ENCODE assay signal across 1 cellular context in the genomic region with DNA sequence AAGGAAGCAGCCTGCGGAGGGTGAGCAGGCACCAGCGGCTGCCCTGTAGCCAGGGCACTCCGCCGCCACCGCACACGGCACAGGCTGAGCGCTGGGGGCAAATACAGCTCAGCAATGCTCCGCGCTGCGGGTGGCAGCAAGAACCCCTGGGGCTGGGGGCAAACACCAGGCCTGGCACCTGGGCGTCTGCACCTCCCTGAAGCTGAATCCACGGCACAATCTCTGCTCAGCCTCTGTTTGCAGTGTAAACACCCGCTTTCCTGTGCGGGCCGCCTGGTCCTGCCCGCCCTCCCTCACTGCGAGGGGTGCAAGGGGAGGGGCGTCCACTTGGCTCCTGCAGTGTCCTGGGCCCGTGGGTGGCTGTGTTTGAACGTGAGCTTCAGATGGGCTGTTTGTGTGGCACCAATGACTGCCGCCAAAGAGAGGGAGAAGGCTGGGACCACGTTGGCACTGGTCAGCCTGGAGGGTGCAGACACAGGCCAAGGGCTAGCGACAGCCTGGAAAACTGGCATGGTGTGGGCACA.
A peak's percentile ranks its signal among the peaks of the same experiment; 100 is the strongest.
TF ChIP-seq lines count a peak whose summit lies in the region.

No MANE protein-coding gene starts in this region.

TF ChIP-seq in HepG2, 621 proteins besides CTCF, POLR2A, EP300 and RAD21 (continued from another document and continues in another):
- no peak for TF ChIP-seq ZMAT5 (CRISPR knock-in tag; IDR thresholded peaks at IDR 0.05; ENCODE audit: borderline replicate concordance, low read depth)
- TF ChIP-seq GTF3A (CRISPR knock-in tag; conservative IDR thresholded peaks at IDR 0.05): no peak
- peak; percentile 70 for TF ChIP-seq SAP130 (CRISPR knock-in tag; IDR thresholded peaks at IDR 0.05; ENCODE audit: low read depth)
- TF ChIP-seq ZNF761 (CRISPR knock-in tag; conservative IDR thresholded peaks at IDR 0.05): no peak
- no peak for TF ChIP-seq CHD2 (IDR thresholded peaks at IDR 0.05; ENCODE audit: low read depth, low read length)
- TF ChIP-seq CBX5 (CRISPR knock-in tag; IDR thresholded peaks at IDR 0.05; ENCODE audit: borderline replicate concordance): no peak
- TF ChIP-seq ZNF33A (CRISPR knock-in tag; IDR thresholded peaks at IDR 0.05; ENCODE audit: borderline replicate concordance): no peak
- TF ChIP-seq FLYWCH1 (CRISPR knock-in tag; IDR thresholded peaks at IDR 0.05): no peak
- no peak for TF ChIP-seq DZIP1 (CRISPR knock-in tag; IDR thresholded peaks at IDR 0.05)
- TF ChIP-seq PTBP1 (IDR thresholded peaks at IDR 0.05; ENCODE audit: low read depth, low read length, poor library complexity, severe bottlenecking): peak; percentile 82
- TF ChIP-seq ZSCAN9 (CRISPR knock-in tag; IDR thresholded peaks at IDR 0.05; ENCODE audit: borderline replicate concordance): no peak
- TF ChIP-seq, protein P1, sequence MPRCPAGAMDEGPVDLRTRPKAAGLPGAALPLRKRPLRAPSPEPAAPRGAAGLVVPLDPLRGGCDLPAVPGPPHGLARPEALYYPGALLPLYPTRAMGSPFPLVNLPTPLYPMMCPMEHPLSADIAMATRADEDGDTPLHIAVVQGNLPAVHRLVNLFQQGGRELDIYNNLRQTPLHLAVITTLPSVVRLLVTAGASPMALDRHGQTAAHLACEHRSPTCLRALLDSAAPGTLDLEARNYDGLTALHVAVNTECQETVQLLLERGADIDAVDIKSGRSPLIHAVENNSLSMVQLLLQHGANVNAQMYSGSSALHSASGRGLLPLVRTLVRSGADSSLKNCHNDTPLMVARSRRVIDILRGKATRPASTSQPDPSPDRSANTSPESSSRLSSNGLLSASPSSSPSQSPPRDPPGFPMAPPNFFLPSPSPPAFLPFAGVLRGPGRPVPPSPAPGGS (CRISPR knock-in tag; IDR thresholded peaks at IDR 0.05): no peak; the same call in 1 of the 2 replicates
- no peak for TF ChIP-seq ZZZ3 (CRISPR knock-in tag; IDR thresholded peaks at IDR 0.05; ENCODE audit: borderline replicate concordance)
- TF ChIP-seq ZMYM2 (CRISPR knock-in tag; IDR thresholded peaks at IDR 0.05): no peak
- TF ChIP-seq ETV5 (CRISPR knock-in tag; IDR thresholded peaks at IDR 0.05; ENCODE audit: borderline replicate concordance): peak; percentile 78; the same call in 1 of the 2 replicates
- TF ChIP-seq, protein P2, sequence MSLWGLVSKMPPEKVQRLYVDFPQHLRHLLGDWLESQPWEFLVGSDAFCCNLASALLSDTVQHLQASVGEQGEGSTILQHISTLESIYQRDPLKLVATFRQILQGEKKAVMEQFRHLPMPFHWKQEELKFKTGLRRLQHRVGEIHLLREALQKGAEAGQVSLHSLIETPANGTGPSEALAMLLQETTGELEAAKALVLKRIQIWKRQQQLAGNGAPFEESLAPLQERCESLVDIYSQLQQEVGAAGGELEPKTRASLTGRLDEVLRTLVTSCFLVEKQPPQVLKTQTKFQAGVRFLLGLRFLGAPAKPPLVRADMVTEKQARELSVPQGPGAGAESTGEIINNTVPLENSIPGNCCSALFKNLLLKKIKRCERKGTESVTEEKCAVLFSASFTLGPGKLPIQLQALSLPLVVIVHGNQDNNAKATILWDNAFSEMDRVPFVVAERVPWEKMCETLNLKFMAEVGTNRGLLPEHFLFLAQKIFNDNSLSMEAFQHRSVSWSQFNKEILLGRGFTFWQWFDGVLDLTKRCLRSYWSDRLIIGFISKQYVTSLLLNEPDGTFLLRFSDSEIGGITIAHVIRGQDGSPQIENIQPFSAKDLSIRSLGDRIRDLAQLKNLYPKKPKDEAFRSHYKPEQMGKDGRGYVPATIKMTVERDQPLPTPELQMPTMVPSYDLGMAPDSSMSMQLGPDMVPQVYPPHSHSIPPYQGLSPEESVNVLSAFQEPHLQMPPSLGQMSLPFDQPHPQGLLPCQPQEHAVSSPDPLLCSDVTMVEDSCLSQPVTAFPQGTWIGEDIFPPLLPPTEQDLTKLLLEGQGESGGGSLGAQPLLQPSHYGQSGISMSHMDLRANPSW (CRISPR knock-in tag; IDR thresholded peaks at IDR 0.05; ENCODE audit: borderline replicate concordance): no peak
- TF ChIP-seq TBP (CRISPR knock-in tag; IDR thresholded peaks at IDR 0.05): no peak
- no peak for TF ChIP-seq ZNF777 (CRISPR knock-in tag; IDR thresholded peaks at IDR 0.05)
- TF ChIP-seq HMG20A (CRISPR knock-in tag; IDR thresholded peaks at IDR 0.05; ENCODE audit: borderline replicate concordance): 0 out of 2 replicates have a peak, but pooled peaks have one; percentile 17
- TF ChIP-seq ZNF383 (CRISPR knock-in tag; IDR thresholded peaks at IDR 0.05; ENCODE audit: borderline replicate concordance): no peak
- no peak for TF ChIP-seq HCFC1 (IDR thresholded peaks at IDR 0.05; ENCODE audit: low read depth, low read length)
- TF ChIP-seq, protein P3, sequence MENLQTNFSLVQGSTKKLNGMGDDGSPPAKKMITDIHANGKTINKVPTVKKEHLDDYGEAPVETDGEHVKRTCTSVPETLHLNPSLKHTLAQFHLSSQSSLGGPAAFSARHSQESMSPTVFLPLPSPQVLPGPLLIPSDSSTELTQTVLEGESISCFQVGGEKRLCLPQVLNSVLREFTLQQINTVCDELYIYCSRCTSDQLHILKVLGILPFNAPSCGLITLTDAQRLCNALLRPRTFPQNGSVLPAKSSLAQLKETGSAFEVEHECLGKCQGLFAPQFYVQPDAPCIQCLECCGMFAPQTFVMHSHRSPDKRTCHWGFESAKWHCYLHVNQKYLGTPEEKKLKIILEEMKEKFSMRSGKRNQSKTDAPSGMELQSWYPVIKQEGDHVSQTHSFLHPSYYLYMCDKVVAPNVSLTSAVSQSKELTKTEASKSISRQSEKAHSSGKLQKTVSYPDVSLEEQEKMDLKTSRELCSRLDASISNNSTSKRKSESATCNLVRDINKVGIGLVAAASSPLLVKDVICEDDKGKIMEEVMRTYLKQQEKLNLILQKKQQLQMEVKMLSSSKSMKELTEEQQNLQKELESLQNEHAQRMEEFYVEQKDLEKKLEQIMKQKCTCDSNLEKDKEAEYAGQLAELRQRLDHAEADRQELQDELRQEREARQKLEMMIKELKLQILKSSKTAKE (CRISPR knock-in tag; IDR thresholded peaks at IDR 0.05; ENCODE audit: borderline replicate concordance): peak; percentile 59; the same call in 1 of the 2 replicates
- peak; percentile 99 for TF ChIP-seq HIC2 (CRISPR knock-in tag; IDR thresholded peaks at IDR 0.05; ENCODE audit: low read depth)
- no peak for TF ChIP-seq MXD3 (CRISPR knock-in tag; IDR thresholded peaks at IDR 0.05)
- TF ChIP-seq ZNF878 (CRISPR knock-in tag; IDR thresholded peaks at IDR 0.05): no peak
- no peak for TF ChIP-seq ZNF557 (CRISPR knock-in tag; IDR thresholded peaks at IDR 0.05)
- no peak for TF ChIP-seq MATR3 (CRISPR knock-in tag; IDR thresholded peaks at IDR 0.05)
- peak; percentile 77 for TF ChIP-seq XRCC5 (optimal IDR thresholded peaks at IDR 0.05; ENCODE audit: low read length)
- no peak for TF ChIP-seq ZNF253 (CRISPR knock-in tag; IDR thresholded peaks at IDR 0.05; ENCODE audit: borderline replicate concordance)
- no peak; the same call in 1 of the 2 replicates for TF ChIP-seq ZNF558 (CRISPR knock-in tag; IDR thresholded peaks at IDR 0.05; ENCODE audit: borderline replicate concordance)
- no peak for TF ChIP-seq ISX (CRISPR knock-in tag; conservative IDR thresholded peaks at IDR 0.05)
- no peak for TF ChIP-seq RBAK (CRISPR knock-in tag; IDR thresholded peaks at IDR 0.05)
- TF ChIP-seq NR2F1 (CRISPR knock-in tag; IDR thresholded peaks at IDR 0.05): no peak
- TF ChIP-seq HNRNPH1 (optimal IDR thresholded peaks at IDR 0.05; ENCODE audit: low read depth, low read length): no peak
- no peak for TF ChIP-seq SNAPC5 (CRISPR knock-in tag; IDR thresholded peaks at IDR 0.05; ENCODE audit: borderline replicate concordance)
- TF ChIP-seq, protein P4, sequence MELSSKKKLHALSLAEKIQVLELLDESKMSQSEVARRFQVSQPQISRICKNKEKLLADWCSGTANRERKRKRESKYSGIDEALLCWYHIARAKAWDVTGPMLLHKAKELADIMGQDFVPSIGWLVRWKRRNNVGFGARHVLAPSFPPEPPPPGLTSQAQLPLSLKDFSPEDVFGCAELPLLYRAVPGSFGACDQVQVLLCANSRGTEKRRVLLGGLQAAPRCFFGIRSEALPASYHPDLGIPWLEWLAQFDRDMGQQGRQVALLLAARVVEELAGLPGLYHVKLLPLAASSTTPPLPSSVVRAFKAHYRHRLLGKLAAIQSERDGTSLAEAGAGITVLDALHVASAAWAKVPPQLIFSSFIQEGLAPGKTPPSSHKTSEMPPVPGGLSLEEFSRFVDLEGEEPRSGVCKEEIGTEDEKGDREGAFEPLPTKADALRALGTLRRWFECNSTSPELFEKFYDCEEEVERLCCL (CRISPR knock-in tag; IDR thresholded peaks at IDR 0.05; ENCODE audit: borderline replicate concordance): no peak
- TF ChIP-seq ZFAT (CRISPR knock-in tag; conservative IDR thresholded peaks at IDR 0.05): no peak
- TF ChIP-seq ZNF766 (CRISPR knock-in tag; IDR thresholded peaks at IDR 0.05; ENCODE audit: borderline replicate concordance): no peak
- TF ChIP-seq ATF1 (CRISPR knock-in tag; IDR thresholded peaks at IDR 0.05): no peak
- no peak for TF ChIP-seq ZNF891 (CRISPR knock-in tag; IDR thresholded peaks at IDR 0.05)
- no peak for TF ChIP-seq KLF15 (CRISPR knock-in tag; IDR thresholded peaks at IDR 0.05; ENCODE audit: borderline replicate concordance)
- no peak for TF ChIP-seq ETV6 (CRISPR knock-in tag; conservative IDR thresholded peaks at IDR 0.05)
- no peak for TF ChIP-seq ZNF749 (CRISPR knock-in tag; IDR thresholded peaks at IDR 0.05; ENCODE audit: borderline replicate concordance)
- TF ChIP-seq ZNF432 (CRISPR knock-in tag; IDR thresholded peaks at IDR 0.05; ENCODE audit: borderline replicate concordance): no peak
- TF ChIP-seq ZNF792 (CRISPR knock-in tag; IDR thresholded peaks at IDR 0.05): peak; percentile 50; the same call in 1 of the 2 replicates
- TF ChIP-seq ARID5B (CRISPR knock-in tag; IDR thresholded peaks at IDR 0.05): peak; percentile 67
- TF ChIP-seq POLR2G (IDR thresholded peaks at IDR 0.05; ENCODE audit: low read depth, low read length): no peak
- TF ChIP-seq ZNF724P (CRISPR knock-in tag; IDR thresholded peaks at IDR 0.05; ENCODE audit: borderline replicate concordance): no peak
- TF ChIP-seq ZNF674 (CRISPR knock-in tag; IDR thresholded peaks at IDR 0.05; ENCODE audit: low read depth): no peak
- no peak for TF ChIP-seq ZNF121 (CRISPR knock-in tag; IDR thresholded peaks at IDR 0.05)
- TF ChIP-seq ZNF343 (CRISPR knock-in tag; IDR thresholded peaks at IDR 0.05): no peak
